ENCODE assay signal across 17 cellular contexts in genomic region chr10:129933456-129934092, GRCh38. TPM values are rescaled to one million over a fixed set of nuclear protein-coding genes. Genes with fewer than 3 reads are reported as not detected.
"Had no signal": no experiment of that assay in that cellular context is flagged by ENCODE, and none has a peak within 500 bp of the region (broad histone marks: within the 10 kb centered on the region; RNA-seq: fewer than 3 reads in every experiment).

No MANE protein-coding gene starts in this region.

- H3K36me3 ChIP-seq: brain microvascular endothelial cell had no signal

- H3K9me3 ChIP-seq: heart left ventricle, testis had no signal

- ATAC-seq: activated CD8-positive, alpha-beta T cell treated with anti-CD3 and anti-CD28 coated beads for 36 hours; activated T-helper 17 cell treated with anti-CD3 and anti-CD28 coated beads, Interleukin-2, amount 50 U/mL, for 72 hours; heart left ventricle; natural killer cell had no signal

- DNase-seq: activated CD4-positive, alpha-beta T cell treated with anti-CD3 and anti-CD28 coated beads for 48 hours; activated CD4-positive, CD25-positive, alpha-beta regulatory T cell; activated CD8-positive, alpha-beta T cell treated with anti-CD3 and anti-CD28 coated beads for 36 hours; activated naive CD4-positive, alpha-beta T cell treated with anti-CD3 and anti-CD28 coated beads for 36 hours; activated T-cell treated with anti-CD3 and anti-CD28 coated beads, Interleukin-2, amount 50 U/mL, for 1 hour; brain microvascular endothelial cell; cortex of kidney; natural killer cell; retina; stimulated activated CD4-positive, alpha-beta T cell treated with anti-CD3 and anti-CD28 coated beads, Interleukin-15, amount 100 ng/mL, for 24 hours; stimulated activated CD4-positive, alpha-beta T cell treated with anti-CD3 and anti-CD28 coated beads, Interleukin-4, amount 100 ng/mL, for 1 hour; T1000; testis had no signal

- H3K27ac ChIP-seq: brain microvascular endothelial cell, heart left ventricle, testis had no signal

- H3K27me3 ChIP-seq: brain microvascular endothelial cell, heart left ventricle, testis had no signal

- H3K4me3 ChIP-seq: heart left ventricle, testis had no signal

- H3K4me1 ChIP-seq: testis had no signal

RNA-seq across cellular contexts. Expression of gene EBF3, which starts 30.5 kb away (rescaled TPM):
- total RNA-seq: activated CD8-positive, alpha-beta T cell treated with anti-CD3 and anti-CD28 coated beads for 36 hours; activated naive CD4-positive, alpha-beta T cell treated with anti-CD3 and anti-CD28 coated beads for 36 hours; activated T-helper 17 cell treated with anti-CD3 and anti-CD28 coated beads, Interleukin-2, amount 50 U/mL, for 72 hours; kidney epithelial cell; natural killer cell; T-helper 1 cell treated with Interleukin-12 subunit alpha and Interleukin-12 subunit beta and Interleukin-4 antibody, amounts not matched to agents 30 ng/mL and 1 ng/mL, for 36 hours had no signal
